ENCODE assay signal across 13 cellular contexts in the genomic region with DNA sequence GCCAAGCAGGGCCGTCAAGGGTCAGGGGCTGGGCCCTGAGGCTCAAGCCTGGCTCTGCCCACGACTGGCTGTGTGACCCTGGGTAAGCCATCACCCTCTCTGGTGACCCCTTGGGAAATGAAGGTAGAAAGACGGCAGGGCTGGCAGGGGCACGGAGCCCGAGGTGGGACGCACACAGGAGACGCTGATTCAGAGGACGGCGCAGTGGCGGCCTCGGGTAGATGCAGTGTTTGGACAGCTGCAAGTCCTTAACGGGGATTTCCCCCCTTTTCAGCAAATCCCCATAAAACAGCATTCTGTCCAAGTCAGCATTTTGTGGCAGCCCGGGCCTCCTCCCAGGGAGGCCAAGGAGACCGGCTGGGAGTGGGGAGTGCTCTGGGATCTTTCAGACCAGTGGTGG. TPM values are rescaled to one million over a fixed set of nuclear protein-coding genes. Genes with fewer than 3 reads are reported as not detected.
A peak's percentile ranks its signal among the peaks of the same experiment; 100 is the strongest.
DNase-seq lines count a peak whose midpoint lies in the region; ATAC-seq, FAIRE-seq and TF ChIP-seq lines count a peak whose summit lies in the region.
"Had no signal": no experiment of that assay in that cellular context is flagged by ENCODE, and none has a peak within 500 bp of the region (broad histone marks: within the 10 kb centered on the region; RNA-seq: fewer than 3 reads in every experiment).

No MANE protein-coding gene starts in this region.

- no peak overlapping the region for H3K4me3 ChIP-seq in A549
- H3K4me3 ChIP-seq: lung had no signal

- TF ChIP-seq CTCF in A549 (IDR thresholded peaks at IDR 0.05) (no peak), omental fat pad (IDR thresholded peaks at IDR 0.05) (no peak)

- no peaks in the 10 kb centered on the region for H3K9me3 ChIP-seq in A549

- 74% methylated on average over 12 of the region's 14 CpGs for WGBS in A549 (ENCODE audit: missing lambda C conversion rate)

- FAIRE-seq in A549 (lab: Jason Lieb, UNC), result no peak

- no peak for TF ChIP-seq POLR2A in A549 (IDR thresholded peaks at IDR 0.05; ENCODE audit: low read length)

- ATAC-seq in A549, result no peak
- no peak for ATAC-seq in HG02840 (IDR thresholded peaks at IDR 0.05; ENCODE audit: low FRiP score, unreplicated experiment)
- no peak for ATAC-seq in HG03095 (IDR thresholded peaks at IDR 0.05; ENCODE audit: unreplicated experiment)
- no peak for ATAC-seq in omental fat pad (ENCODE audit: low FRiP score)

- H3K27ac ChIP-seq in A549, result no peak overlapping the region

- DNase-seq in A549 (ENCODE audit: low read depth in 1 of 2, low spot score in 1 of 2) (no peak), COLO668 (lab: John Stamatoyannopoulos, UW; ENCODE audit: unreplicated experiment) (peak; percentile 59), T1000 (lab: John Stamatoyannopoulos, UW) (peak; percentile 78), iris pigment epithelial cell (ENCODE audit: low read depth) (peak; percentile 83), omental fat pad (ENCODE audit: low spot score) (no peak)
- DNase-seq in stimulated activated CD8-positive, alpha-beta memory T cell treated with anti-CD3 and anti-CD28 coated beads, Interleukin-4, amount 100 ng/mL, for 48 hours, result no peak
- DNase-seq: activated CD4-positive, alpha-beta T cell treated with anti-CD3 and anti-CD28 coated beads for 1 hour; NCI-H146; NCI-H524 treated with DMSO at 0.1 percent for 48 hours; SIG-M5 had no signal

- TF ChIP-seq EP300 in A549 (IDR thresholded peaks at IDR 0.05), result no peak

- POLR2A ChIA-PET in A549 (lab: Yijun Ruan, JAX), result no interaction called here

- no peaks in the 10 kb centered on the region for H3K4me1 ChIP-seq in A549

- TF ChIP-seq RAD21 in A549 (conservative IDR thresholded peaks at IDR 0.05 in 1 of 2, IDR thresholded peaks at IDR 0.05 in 1 of 2), result no peak

- no peak overlapping the region for H3K4me2 ChIP-seq in A549

- CTCF ChIA-PET in A549 (lab: Yijun Ruan, JAX), result interaction anchor here (1.1 to 2.8 kb wide), 3 partner anchors 11 to 41 kb away, joined by 3 to 12 read pairs (median 4); a partner anchor contains a TSS

TF ChIP-seq in A549, 52 proteins besides CTCF, POLR2A, EP300 and RAD21:
- TF ChIP-seq ZNF302 (CRISPR knock-in tag; IDR thresholded peaks at IDR 0.05) (no peak), MAFK (IDR thresholded peaks at IDR 0.05; ENCODE audit: partially characterized antibody) (peak; percentile 50)
TF ChIP-seq in A549: peak in this region for 1.

RNA-seq across cellular contexts. Expression of a gene that starts 16.7 kb away (rescaled TPM):
- polyA plus RNA-seq in A549 (2011; rRNA removed) (0.05 and 0.12 TPM in 2 replicates), A549 (2017; fragmentation: RNase III; extraction: RNeasy Plus Mini Kit Qiagen cat#74134 plus additional on column Dnase treatment) (0.07 to 0.16 TPM (median 0.12 TPM) in 3 replicates)
- polyA plus RNA-seq in A549 (2012; cell fraction: cytosol; rRNA removed), result 0.05 and 0.09 TPM in 2 replicates
- polyA plus RNA-seq in A549 (2012; cell fraction: nucleus; rRNA removed), result 0.11 and 0.13 TPM in 2 replicates
- polyA minus RNA-seq in A549 (2011; rRNA and poly(A)+ RNA removed), result 0.08 and 0.10 TPM in 2 replicates
- total RNA-seq in omental fat pad, result 1 to 10 TPM; 2.7 to 6.4 (median 3.7) TPM

RNA-seq across cellular contexts. Expression of a gene that starts 19.6 kb away (rescaled TPM):
- 14.3 and 14.6 TPM in 2 replicates for polyA plus RNA-seq in A549 (2011; rRNA removed)
- polyA plus RNA-seq in A549 (2012; cell fraction: cytosol; rRNA removed), result 24.2 and 29.9 TPM in 2 replicates
- polyA plus RNA-seq in A549 (2012; cell fraction: nucleus; rRNA removed), result 26.7 and 27.8 TPM in 2 replicates
- 15.2 to 16.7 TPM (median 16.5 TPM) in 3 replicates for polyA plus RNA-seq in A549 (2017; fragmentation: RNase III; extraction: RNeasy Plus Mini Kit Qiagen cat#74134 plus additional on column Dnase treatment)
- polyA minus RNA-seq in A549 (2011; rRNA and poly(A)+ RNA removed), result 9.5 and 10.3 TPM in 2 replicates
- 10 to 100 TPM; 32.6 to 43.5 (median 39.0) TPM for total RNA-seq in omental fat pad

RNA-seq across cellular contexts. Expression of a gene that starts 24.4 kb away (rescaled TPM):
- 0.08 TPM in 1 of 2 replicates, not detected in the other for polyA plus RNA-seq in A549 (2011; rRNA removed)
- 0.04 TPM in 1 of 2 replicates, not detected in the other for polyA plus RNA-seq in A549 (2012; cell fraction: cytosol; rRNA removed)
- 0.06 and 0.29 TPM in 2 replicates for polyA plus RNA-seq in A549 (2012; cell fraction: nucleus; rRNA removed)
- polyA plus RNA-seq in A549 (2017; fragmentation: RNase III; extraction: RNeasy Plus Mini Kit Qiagen cat#74134 plus additional on column Dnase treatment), result 0.05 to 0.12 TPM in 2 of 3 replicates, not detected in the other
- polyA minus RNA-seq in A549 (2011; rRNA and poly(A)+ RNA removed), result not detected in 2 replicates
- total RNA-seq in omental fat pad, result 1 to 10 TPM in 1 of 4 donors, under 1 TPM in 2, not detected in 1; 0.24 to 1.1 (median 0.44) TPM

RNA-seq across cellular contexts. Expression of a gene that starts 41.0 kb away (rescaled TPM):
- polyA plus RNA-seq in A549 (2011; rRNA removed) (62.2 and 67.0 TPM in 2 replicates), A549 (2017; fragmentation: RNase III; extraction: RNeasy Plus Mini Kit Qiagen cat#74134 plus additional on column Dnase treatment) (103 to 109 TPM (median 105 TPM) in 3 replicates)
- polyA plus RNA-seq in A549 (2012; cell fraction: cytosol; rRNA removed), result 69.5 and 75.1 TPM in 2 replicates
- 27.5 and 54.4 TPM in 2 replicates for polyA plus RNA-seq in A549 (2012; cell fraction: nucleus; rRNA removed)
- 16.7 and 17.4 TPM in 2 replicates for polyA minus RNA-seq in A549 (2011; rRNA and poly(A)+ RNA removed)
- 100 to 1,000 TPM in 1 of 4 donors, 10 to 100 TPM in 3; 76.3 to 104 (median 83.2) TPM for total RNA-seq in omental fat pad

RNA-seq across cellular contexts. Expression of a gene that starts 47.6 kb away (rescaled TPM):
- polyA plus RNA-seq in A549 (2011; rRNA removed) (15.4 and 16.4 TPM in 2 replicates), A549 (2017; fragmentation: RNase III; extraction: RNeasy Plus Mini Kit Qiagen cat#74134 plus additional on column Dnase treatment) (74.9 to 79.0 TPM (median 75.0 TPM) in 3 replicates)
- polyA plus RNA-seq in A549 (2012; cell fraction: cytosol; rRNA removed), result 65.2 and 90.0 TPM in 2 replicates
- polyA plus RNA-seq in A549 (2012; cell fraction: nucleus; rRNA removed), result 113 and 167 TPM in 2 replicates
- polyA minus RNA-seq in A549 (2011; rRNA and poly(A)+ RNA removed), result 15.5 and 28.3 TPM in 2 replicates
- 100 to 1,000 TPM in 3 of 4 donors, 10 to 100 TPM in 1; 73.3 to 244 (median 115) TPM for total RNA-seq in omental fat pad

Comparison
In these comparisons a context has a peak if more than half of its experiments do, and no peak if none do; other contexts are left out.
1. DNase-seq: peak in COLO668 (single experiment), T1000 (single experiment) and iris pigment epithelial cell (single experiment); none in A549 (0 of 2), stimulated activated CD8-positive, alpha-beta memory T cell treated with anti-CD3 and anti-CD28 coated beads, Interleukin-4, amount 100 ng/mL, for 48 hours (single experiment) and omental fat pad (single experiment).